Comparison of ENCODE assay signal across 1 cellular context in the genomic region with DNA sequence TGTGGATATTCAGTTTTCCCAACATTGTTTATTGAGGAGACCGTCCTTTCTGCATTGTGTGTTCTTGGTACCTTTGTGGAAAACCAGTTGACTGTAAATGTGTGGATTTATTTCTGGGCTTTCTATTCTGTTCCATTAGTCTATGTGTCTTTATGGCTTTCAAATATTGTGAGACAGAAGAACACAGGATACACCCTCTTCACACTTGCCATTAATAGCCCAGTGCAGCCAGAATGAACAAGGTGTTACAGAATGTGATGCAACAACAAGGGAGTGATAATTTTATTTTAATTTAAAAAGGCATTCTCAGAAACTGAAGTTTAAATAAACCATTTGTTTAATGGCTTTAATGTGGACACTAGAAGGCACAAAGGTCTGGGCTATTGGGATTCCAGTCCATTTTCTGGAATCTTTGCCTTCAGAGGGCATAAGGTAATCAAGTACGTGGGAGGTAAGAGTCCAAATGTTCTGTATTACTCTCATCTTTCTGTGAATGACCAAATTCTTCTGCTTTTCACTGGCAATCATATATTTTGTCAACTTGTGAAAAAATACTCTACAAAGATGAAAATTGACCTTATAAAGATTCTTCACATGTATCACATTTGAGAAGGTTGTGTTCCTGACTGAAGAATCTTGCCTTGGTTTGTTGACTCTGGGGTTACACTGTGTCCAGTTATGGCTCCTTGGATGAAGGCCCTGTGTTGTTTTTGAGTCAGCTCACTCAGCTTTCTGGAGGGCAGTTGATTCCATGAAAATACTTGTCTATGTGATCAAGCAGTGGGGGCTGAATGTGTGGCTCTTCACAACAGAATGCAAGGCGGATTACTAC.
TF ChIP-seq lines count a peak whose summit lies in the region.

No MANE protein-coding gene starts in this region.

TF ChIP-seq in IMR-90, 13 proteins besides CTCF, POLR2A, EP300 and RAD21:
- TF ChIP-seq FOS (IDR thresholded peaks at IDR 0.05; ENCODE audit: low read depth, low read length) (no peak), MXI1 (IDR thresholded peaks at IDR 0.05; ENCODE audit: borderline replicate concordance, low read depth, low read length) (no peak), MAFK (IDR thresholded peaks at IDR 0.05; ENCODE audit: low read depth, low read length) (no peak), CHD1 (IDR thresholded peaks at IDR 0.05; ENCODE audit: low read depth, low read length) (no peak), RFX5 (IDR thresholded peaks at IDR 0.05; ENCODE audit: low read depth, low read length) (no peak), MAZ (IDR thresholded peaks at IDR 0.05; ENCODE audit: borderline replicate concordance, low read depth, low read length) (no peak)
- TF ChIP-seq, protein P1, sequence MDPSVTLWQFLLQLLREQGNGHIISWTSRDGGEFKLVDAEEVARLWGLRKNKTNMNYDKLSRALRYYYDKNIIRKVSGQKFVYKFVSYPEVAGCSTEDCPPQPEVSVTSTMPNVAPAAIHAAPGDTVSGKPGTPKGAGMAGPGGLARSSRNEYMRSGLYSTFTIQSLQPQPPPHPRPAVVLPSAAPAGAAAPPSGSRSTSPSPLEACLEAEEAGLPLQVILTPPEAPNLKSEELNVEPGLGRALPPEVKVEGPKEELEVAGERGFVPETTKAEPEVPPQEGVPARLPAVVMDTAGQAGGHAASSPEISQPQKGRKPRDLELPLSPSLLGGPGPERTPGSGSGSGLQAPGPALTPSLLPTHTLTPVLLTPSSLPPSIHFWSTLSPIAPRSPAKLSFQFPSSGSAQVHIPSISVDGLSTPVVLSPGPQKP (IDR thresholded peaks at IDR 0.05; ENCODE audit: borderline replicate concordance, low read depth, low read length) = no peak
